11 cellular contexts compared by ENCODE assay signal in the genomic region with DNA sequence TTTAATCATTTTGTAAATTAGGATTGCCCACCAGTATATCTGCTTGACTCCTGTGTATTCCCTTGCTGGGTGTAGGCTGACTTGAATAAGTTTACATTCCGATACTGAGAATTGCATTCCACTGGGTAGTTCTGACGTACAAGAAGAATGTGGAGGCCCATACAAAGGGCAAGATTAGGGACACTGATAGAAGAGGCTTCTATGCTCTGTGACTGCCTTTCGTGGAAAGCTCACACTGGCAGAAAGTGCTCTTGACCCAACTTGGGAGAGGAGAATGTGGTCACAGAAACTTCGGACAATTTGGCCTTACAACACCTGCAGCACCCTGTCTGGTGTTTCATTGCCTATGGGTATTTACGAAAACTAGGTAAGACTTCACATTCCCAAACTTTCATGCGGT.
DNase-seq lines count a peak whose midpoint lies in the region; ATAC-seq, FAIRE-seq and TF ChIP-seq lines count a peak whose summit lies in the region.
"Had no signal": no experiment of that assay in that cellular context is flagged by ENCODE, and none has a peak within 500 bp of the region (broad histone marks: within the 10 kb centered on the region; RNA-seq: fewer than 3 reads in every experiment).

No MANE protein-coding gene starts in this region.

- H3K36me3 Mint-ChIP-seq in type B pancreatic cell = peaks cover 4% of the 10 kb centered on the region

- no peak overlapping the region for H2BK15ac ChIP-seq in H1 (ENCODE audit: low read length)

- H3K9me3 ChIP-seq in H1 (ENCODE audit: insufficient read depth in 2 of 2, low read depth in 1 of 2, low read length in 1 of 2) (no peaks in the 10 kb centered on the region), mucosa of descending colon (no peaks in the 10 kb centered on the region)

- H3K27me3 Mint-ChIP-seq in type B pancreatic cell = no peaks in the 10 kb centered on the region

- no peak overlapping the region for H2BK12ac ChIP-seq in H1 (ENCODE audit: low read depth, low read length)

- H4K5ac ChIP-seq in H1 (ENCODE audit: insufficient read length, low read depth, low read length) = no peak overlapping the region

- H3K4me3 ChIP-seq in H1 (ENCODE audit: extremely low read depth in 1 of 4, insufficient read depth in 2 of 4, low read depth in 3 of 4, low read length in 4 of 4) = no peak overlapping the region
- H3K4me3 ChIP-seq in mucosa of descending colon = no peak overlapping the region
- H3K4me3 ChIP-seq: GM12878, PC-9 had no signal

- H3K14ac ChIP-seq in H1 (ENCODE audit: insufficient read length) = no peak overlapping the region

- peak; percentile 10 for DNase-seq in SIG-M5 treated with dmso at 0.1 percent for 504 hours (lab: John Stamatoyannopoulos, UW; ENCODE audit: unreplicated experiment)
- no peak for DNase-seq in SIG-M5 (lab: John Stamatoyannopoulos, UW)
- DNase-seq in H1 (ENCODE audit: low read depth in 1 of 2, low spot score in 2 of 2) = no peak
- DNase-seq in left kidney (ENCODE audit: low read depth, low spot score) = peak; percentile 76
- no peak for DNase-seq in type B pancreatic cell (ENCODE audit: extremely low spot score, unreplicated experiment)
- DNase-seq in cerebellar nuclear complex (lab: John Stamatoyannopoulos, UW) = no peak
- DNase-seq in mucosa of descending colon = no peak

- H2BK120ac ChIP-seq in H1 (replicated peaks; ENCODE audit: low read depth, low read length) = no peak overlapping the region

- peaks cover 3% of the 10 kb centered on the region; the same call in 1 of the 2 replicates for H3K79me1 ChIP-seq in H1 (ENCODE audit: low read depth, low read length)

- no peak overlapping the region; a peak in 1 of 4 replicates for H3K4me2 ChIP-seq in H1 (ENCODE audit: insufficient read depth in 1 of 2, low read depth in 2 of 2, low read length in 2 of 2)
- H3K4me2 ChIP-seq: PC-9 had no signal

- peak overlapping the region; percentile 77 for H3K4me3 Mint-ChIP-seq in type B pancreatic cell

- H3K79me2 ChIP-seq in H1 (ENCODE audit: control insufficient read depth in 1 of 2, insufficient read depth in 2 of 2, low read length in 2 of 2) = peaks cover 0 to 74% of the 10 kb centered on the region in 2 experiments; a peak in 2 of 4 replicates

- H3K9me3 Mint-ChIP-seq in type B pancreatic cell = peaks cover 6% of the 10 kb centered on the region

- no peak overlapping the region for H3K4ac ChIP-seq in H1 (replicated peaks; ENCODE audit: insufficient read length, low read depth, low read length)

- H2AK5ac ChIP-seq in H1 (ENCODE audit: low read depth, low read length) = peak overlapping the region; percentile 76; the same call in 1 of the 2 replicates

- H2AFZ ChIP-seq in H1 (ENCODE audit: low read length) = no peak overlapping the region
- H2AFZ ChIP-seq: PC-9 had no signal

- no peak overlapping the region for H3K9ac ChIP-seq in H1 (replicated peaks in 1 of 4; ENCODE audit: extremely low read depth in 1 of 4, low read depth in 3 of 4, low read length in 3 of 4)

- CTCF ChIA-PET in H1 (lab: Charles Lee; ENCODE audit: partially characterized antibody) = interaction anchor here (0.5 to 2.4 kb wide), 5 partner anchors 11 to 89 kb away, joined by 3 to 8 read pairs (median 5); no protein-coding TSS in a partner anchor

- H3K36me3 ChIP-seq in H1 (ENCODE audit: control insufficient read depth in 2 of 4, insufficient read depth in 4 of 4, low read length in 3 of 4) (no peaks in the 10 kb centered on the region), mucosa of descending colon (ENCODE audit: low read depth) (no peaks in the 10 kb centered on the region)

- H3K18ac ChIP-seq in H1 (ENCODE audit: extremely low read depth, low read length) = no peak overlapping the region

- no peak for ATAC-seq in GM21786 (IDR thresholded peaks at IDR 0.05; ENCODE audit: unreplicated experiment)
- no peak for ATAC-seq in mucosa of descending colon
- ATAC-seq: GM12878 had no signal

- no peak overlapping the region for H3K23ac ChIP-seq in H1 (ENCODE audit: insufficient read length)

- H3K4me1 ChIP-seq in H1 (replicated peaks in 1 of 4; ENCODE audit: control insufficient read depth in 3 of 4, insufficient read depth in 4 of 4, low read length in 3 of 4) = peaks cover 3 to 19% (median 16%) of the 10 kb centered on the region in 4 experiments; a peak in 6 of 7 replicates
- H3K4me1 ChIP-seq in mucosa of descending colon (ENCODE audit: low read depth) = peaks cover 12% of the 10 kb centered on the region

- peaks cover 19% of the 10 kb centered on the region for H3K4me1 Mint-ChIP-seq in type B pancreatic cell (ENCODE audit: unreplicated experiment)

- no peak overlapping the region for H3K56ac ChIP-seq in H1 (replicated peaks; ENCODE audit: insufficient read length, low read depth, low read length)

- TF ChIP-seq POLR2A in H1 (IDR thresholded peaks at IDR 0.05; ENCODE audit: control extremely low read depth in 1 of 2, low read depth in 2 of 2, low read length in 2 of 2) = no peak

- H4K8ac ChIP-seq in H1 (ENCODE audit: extremely low read depth, insufficient read depth, low read length) = no peak overlapping the region

- FAIRE-seq in H1 (lab: Jason Lieb, UNC) = peak; percentile 91
- FAIRE-seq: GM12878 had no signal

- intact Hi-C loops in mucosa of descending colon (cut with DNase I, micrococcal nuclease) = no loop called here

- no peaks in the 10 kb centered on the region for H3K27me3 ChIP-seq in H1 (replicated peaks in 1 of 4; ENCODE audit: control insufficient read depth in 3 of 4, extremely low read depth in 1 of 4, insufficient read depth in 3 of 4, low read length in 3 of 4)

- H3K23me2 ChIP-seq in H1 (ENCODE audit: low read depth, low read length) = no peaks in the 10 kb centered on the region

- 62% methylated on average over 6 of the region's 6 CpGs; no CpG with 5 or more reads in 1 of the 2 experiments for WGBS in H1 (ENCODE audit: extremely low coverage in 1 of 2, insufficient coverage in 1 of 2, insufficient read length in 1 of 2, insufficient replicate concordance in 2 of 2, low coverage in 1 of 2, low lambda C conversion rate in 2 of 2, missing lambda C conversion rate in 1 of 2), 2 experiments

- H3K27ac Mint-ChIP-seq in type B pancreatic cell = peak overlapping the region; percentile 95

- H4K20me1 ChIP-seq in H1 (replicated peaks in 1 of 2; ENCODE audit: control insufficient read depth in 1 of 2, insufficient read depth in 2 of 2, low read length in 2 of 2) = peaks cover 0 to 4% of the 10 kb centered on the region in 2 experiments

- TF ChIP-seq EP300 in H1 (IDR thresholded peaks at IDR 0.05; ENCODE audit: borderline replicate concordance in 1 of 2, low read depth in 2 of 2, low read length in 2 of 2) = 0 out of 3 replicates have a peak, but pooled peaks of 1 of the 2 experiments have one; percentile 18

- TF ChIP-seq CTCF in H1 (IDR thresholded peaks at IDR 0.05; ENCODE audit: control extremely low read depth in 1 of 3, insufficient read depth in 1 of 3, low read depth in 1 of 3, low read length in 3 of 3) (no peak), type B pancreatic cell (conservative IDR thresholded peaks at IDR 0.05) (no peak), mucosa of descending colon (IDR thresholded peaks at IDR 0.05) (no peak)

- POLR2A ChIA-PET in H1 (lab: Charles Lee; ENCODE audit: partially characterized antibody) = no interaction called here

- no peak for TF ChIP-seq RAD21 in H1 (IDR thresholded peaks at IDR 0.05 in 1 of 2, conservative IDR thresholded peaks at IDR 0.05 in 1 of 2; ENCODE audit: low read depth in 2 of 2, low read length in 2 of 2)

- H3K27ac ChIP-seq in H1 (ENCODE audit: low read depth, low read length) = 0 out of 2 replicates have a peak overlapping the region, but pooled peaks have one; percentile 27
- H3K27ac ChIP-seq: 22Rv1, PC-9 had no signal

- peak overlapping the region; percentile 41 for H4K91ac ChIP-seq in H1 (replicated peaks; ENCODE audit: insufficient read length, low read length)

- H2BK20ac ChIP-seq in H1 (ENCODE audit: low read length) = no peak overlapping the region

- no peak overlapping the region for H2BK5ac ChIP-seq in H1 (ENCODE audit: low read depth, low read length)

TF ChIP-seq in H1, 55 proteins besides CTCF, POLR2A, EP300 and RAD21:
- TF ChIP-seq CREB1 (IDR thresholded peaks at IDR 0.05) (no peak), CBX5 (IDR thresholded peaks at IDR 0.05; ENCODE audit: low read depth, low read length) (no peak), SP1 (IDR thresholded peaks at IDR 0.05; ENCODE audit: low read depth, low read length) (0 out of 2 replicates have a peak, but pooled peaks have one; percentile 53), BRCA1 (IDR thresholded peaks at IDR 0.05; ENCODE audit: low read depth, low read length) (no peak), ATF3 (IDR thresholded peaks at IDR 0.05; ENCODE audit: insufficient read depth, low read depth, low read length) (no peak), CHD2 (IDR thresholded peaks at IDR 0.05; ENCODE audit: low read length) (no peak), CTBP2 (IDR thresholded peaks at IDR 0.05; ENCODE audit: borderline replicate concordance, insufficient read depth, insufficient read length, low read length) (no peak), HDAC2 (IDR thresholded peaks at IDR 0.05; ENCODE audit: borderline replicate concordance in 1 of 2, low read depth in 2 of 2, low read length in 2 of 2) (0 out of 4 replicates have a peak, but pooled peaks of 1 of the 2 experiments have one; percentile 8), TEAD4 (IDR thresholded peaks at IDR 0.05; ENCODE audit: low read depth, low read length) (peak; percentile 75), RBBP5 (IDR thresholded peaks at IDR 0.05; ENCODE audit: borderline replicate concordance, low read depth, low read length) (no peak), KDM1A (IDR thresholded peaks at IDR 0.05; ENCODE audit: borderline replicate concordance, low read length) (no peak), CBX8 (IDR thresholded peaks at IDR 0.05; ENCODE audit: borderline replicate concordance, low read depth, low read length) (no peak), EGR1 (IDR thresholded peaks at IDR 0.05; ENCODE audit: borderline replicate concordance, low read depth, low read length) (no peak)

Comparison
In these comparisons a context has a peak if more than half of its experiments do, and no peak if none do; other contexts are left out.
1. DNase-seq: peak in SIG-M5 treated with dmso at 0.1 percent for 504 hours (single experiment) and left kidney (single experiment); none in SIG-M5 (single experiment), H1 (0 of 2), type B pancreatic cell (single experiment), cerebellar nuclear complex (0 of 2) and mucosa of descending colon (0 of 3).